In the genomic region with DNA sequence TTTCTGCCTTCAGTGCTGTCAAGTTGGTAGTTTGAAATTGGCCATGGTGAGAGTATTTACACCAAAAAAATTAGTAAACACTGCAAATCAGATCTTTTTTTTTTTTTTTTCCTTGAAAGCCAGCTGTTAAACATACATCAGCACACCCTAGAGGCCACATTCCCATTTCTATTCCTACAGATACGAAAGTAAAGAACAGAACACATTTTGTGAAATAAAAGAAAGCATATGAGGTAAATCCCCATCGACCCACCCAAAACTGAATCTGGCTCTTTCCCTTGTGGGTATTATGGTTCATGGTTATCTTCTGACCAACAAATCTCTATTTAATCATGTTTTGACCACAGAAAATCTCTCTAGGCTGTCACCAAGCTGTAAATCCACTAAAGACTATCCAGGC, we compare ENCODE assay signal across 13 cellular contexts. TPM values are rescaled to one million over a fixed set of nuclear protein-coding genes. Genes with fewer than 3 reads are reported as not detected.
DNase-seq lines count a peak whose midpoint lies in the region; ATAC-seq and TF ChIP-seq lines count a peak whose summit lies in the region.
"Had no signal": no experiment of that assay in that cellular context is flagged by ENCODE, and none has a peak within 500 bp of the region (broad histone marks: within the 10 kb centered on the region; RNA-seq: fewer than 3 reads in every experiment).

No MANE protein-coding gene starts in this region.

- H2AFZ ChIP-seq in SK-N-SH (ENCODE audit: low read depth) = no peak overlapping the region

- ATAC-seq in Right ventricle myocardium superior (ENCODE audit: poor library complexity) (peak; percentile 53), heart left ventricle (no peak), HG02852 (IDR thresholded peaks at IDR 0.05; ENCODE audit: unreplicated experiment) (no peak)

- no peak for TF ChIP-seq EP300 in SK-N-SH (IDR thresholded peaks at IDR 0.05; ENCODE audit: borderline replicate concordance in 1 of 2, low read depth in 1 of 2, low read length in 1 of 2)

- H4K20me1 ChIP-seq in SK-N-SH (ENCODE audit: insufficient read depth) = no peaks in the 10 kb centered on the region

- peak; percentile 50 for TF ChIP-seq RAD21 in SK-N-SH (IDR thresholded peaks at IDR 0.05; ENCODE audit: low read length)

- DNase-seq in Right ventricle myocardium superior (no peak), heart left ventricle (no peak), SK-N-SH (peak; percentile 30), fibroblast of gingiva (ENCODE audit: low read depth) (peak; percentile 15), renal cortical epithelial cell (ENCODE audit: low read depth) (peak; percentile 17), DMS153 (lab: John Stamatoyannopoulos, UW) (no peak), NCI-H446 (lab: John Stamatoyannopoulos, UW) (no peak)
- DNase-seq: ACHN; activated naive CD4-positive, alpha-beta T cell treated with anti-CD3 and anti-CD28 coated beads, Interleukin-2, amount 10 ng/mL, durations not matched to agents 7 days and 5 days; NCI-H1436 treated with DMSO at 0.1 percent for 48 hours; NK-92 treated with Interleukin-12 subunit alpha and Interleukin-12 subunit beta, amount 100 ng/mL, for 24 hours; transverse colon had no signal

- CTCF ChIA-PET in SK-N-SH (lab: Yijun Ruan, JAX) = interaction anchor here (0.7 to 1.8 kb wide), 5 partner anchors 24 to 91 kb away, joined by 3 to 14 read pairs (median 4); no protein-coding TSS in a partner anchor

- H3K4me1 ChIP-seq in heart left ventricle = peaks cover 0 to 8% (median 0%) of the 10 kb centered on the region in 12 donors
- H3K4me1 ChIP-seq in SK-N-SH (ENCODE audit: control insufficient read depth in 1 of 2, insufficient read depth in 2 of 2, low read depth in 1 of 2, low read length in 1 of 2) = no peaks in the 10 kb centered on the region; a peak in 1 of 4 replicates
- H3K4me1 ChIP-seq: transverse colon had no signal

- H3K27me3 ChIP-seq in heart left ventricle (no peaks in the 10 kb centered on the region), SK-N-SH (ENCODE audit: insufficient read depth) (no peaks in the 10 kb centered on the region)
- H3K27me3 ChIP-seq: transverse colon had no signal

- H3K9ac ChIP-seq in SK-N-SH = no peak overlapping the region

- TF ChIP-seq POLR2A in heart left ventricle (IDR thresholded peaks at IDR 0.05) = no peak

- no peak overlapping the region for H3K4me3 ChIP-seq in heart left ventricle
- H3K4me3 ChIP-seq in SK-N-SH (ENCODE audit: low read depth in 2 of 2, low read length in 1 of 2) = no peak overlapping the region
- H3K4me3 ChIP-seq: transverse colon had no signal

- peaks cover 0 to 27% (median 10%) of the 10 kb centered on the region in 9 donors for H3K36me3 ChIP-seq in heart left ventricle
- peaks cover 0 to 3% of the 10 kb centered on the region in 2 experiments for H3K36me3 ChIP-seq in SK-N-SH (replicated peaks in 1 of 2; ENCODE audit: control insufficient read depth in 1 of 2, insufficient read depth in 2 of 2, low read length in 1 of 2)
- H3K36me3 ChIP-seq: transverse colon had no signal

- H3K79me2 ChIP-seq in SK-N-SH (ENCODE audit: insufficient read depth) = no peaks in the 10 kb centered on the region

- H3K27ac ChIP-seq in heart left ventricle (no peak overlapping the region), SK-N-SH (ENCODE audit: low read depth in 2 of 2, low read length in 1 of 2) (no peak overlapping the region)
- H3K27ac ChIP-seq: transverse colon had no signal

- intact Hi-C loops in Right ventricle myocardium superior (cut with DNase I) = no loop called here
- intact Hi-C loops in heart left ventricle (cut with DNase I) = loop anchor here in 4 of 10 donors (1.0 to 5.0 kb wide), 4 partner anchors 37 to 92 kb away; no protein-coding TSS in a partner anchor

- TF ChIP-seq CTCF in heart left ventricle (IDR thresholded peaks at IDR 0.05) (peak in 6 of 12 donors; percentile 10 to 45 (median 24)), SK-N-SH (IDR thresholded peaks at IDR 0.05) (peak; percentile 39)

- H3K4me2 ChIP-seq in SK-N-SH = no peak overlapping the region

- 47 to 72% (median 64%) methylated on average over 2 of the region's 2 CpGs for WGBS in heart left ventricle, 4 donors
- 40% methylated on average over 2 of the region's 2 CpGs for WGBS in SK-N-SH (ENCODE audit: low lambda C conversion rate)

- peaks cover 8% of the 10 kb centered on the region for H3F3A ChIP-seq in SK-N-SH (replicated peaks; ENCODE audit: insufficient read depth)

- H3K9me3 ChIP-seq in heart left ventricle (no peaks in the 10 kb centered on the region), SK-N-SH (no peaks in the 10 kb centered on the region)
- H3K9me3 ChIP-seq: transverse colon had no signal

- POLR2A ChIA-PET in SK-N-SH (lab: Yijun Ruan, JAX) = no interaction called here

- no peaks in the 10 kb centered on the region for H3K9me2 ChIP-seq in SK-N-SH

TF ChIP-seq in SK-N-SH, 30 proteins besides CTCF, POLR2A, EP300 and RAD21:
- TF ChIP-seq SMC3 (IDR thresholded peaks at IDR 0.05; ENCODE audit: low read depth, low read length) = peak; percentile 18; the same call in 1 of the 2 replicates
- TF ChIP-seq RCOR1 (IDR thresholded peaks at IDR 0.05; ENCODE audit: low read length) = no peak

RNA-seq across cellular contexts. Expression of a gene that starts 41.8 kb away (rescaled TPM):
- 11.1 TPM for total RNA-seq in Right ventricle myocardium superior
- total RNA-seq in heart left ventricle = 10 to 100 TPM in 2 of 9 donors, 1 to 10 TPM in 7; 6.8 to 17.3 (median 9.2) TPM
- 10 to 100 TPM in 1 of 2 donors, 1 to 10 TPM in 1; 3.7 to 13.6 TPM for polyA plus RNA-seq in heart left ventricle
- 8.5 and 11.4 TPM in 2 replicates for polyA plus RNA-seq in SK-N-SH (2012; rRNA removed)
- polyA plus RNA-seq in SK-N-SH (2012; cell fraction: cytosol; rRNA removed) = 11.5 and 16.6 TPM in 2 replicates
- polyA plus RNA-seq in SK-N-SH (2012; cell fraction: nucleus; rRNA removed) = 9.7 and 10.1 TPM in 2 replicates
- total RNA-seq in renal cortical epithelial cell = 23.6 and 31.6 TPM in 2 replicates

RNA-seq across cellular contexts. Expression of a gene that starts 44.5 kb away (rescaled TPM):
- 7.4 TPM for total RNA-seq in Right ventricle myocardium superior
- total RNA-seq in heart left ventricle = 10 to 100 TPM in 1 of 9 donors, 1 to 10 TPM in 8; 5.4 to 10.3 (median 8.5) TPM
- polyA plus RNA-seq in heart left ventricle = 1 to 10 TPM; 5.3 to 5.8 TPM
- polyA plus RNA-seq in SK-N-SH (2012; rRNA removed) = 0.28 and 0.44 TPM in 2 replicates
- 0.63 and 0.85 TPM in 2 replicates for polyA plus RNA-seq in SK-N-SH (2012; cell fraction: cytosol; rRNA removed)
- polyA plus RNA-seq in SK-N-SH (2012; cell fraction: nucleus; rRNA removed) = 0.32 and 0.35 TPM in 2 replicates
- 0.85 and 1.4 TPM in 2 replicates for total RNA-seq in renal cortical epithelial cell

Comparison
In these comparisons a context has a peak if more than half of its experiments do, and no peak if none do; other contexts are left out.
1. DNase-seq: peak in SK-N-SH (single experiment), fibroblast of gingiva (single experiment) and renal cortical epithelial cell (single experiment); none in Right ventricle myocardium superior (single experiment), heart left ventricle (0 of 5), DMS153 (single experiment) and NCI-H446 (0 of 2).